ENCODE assay signal across 1 cellular context in the genomic region with DNA sequence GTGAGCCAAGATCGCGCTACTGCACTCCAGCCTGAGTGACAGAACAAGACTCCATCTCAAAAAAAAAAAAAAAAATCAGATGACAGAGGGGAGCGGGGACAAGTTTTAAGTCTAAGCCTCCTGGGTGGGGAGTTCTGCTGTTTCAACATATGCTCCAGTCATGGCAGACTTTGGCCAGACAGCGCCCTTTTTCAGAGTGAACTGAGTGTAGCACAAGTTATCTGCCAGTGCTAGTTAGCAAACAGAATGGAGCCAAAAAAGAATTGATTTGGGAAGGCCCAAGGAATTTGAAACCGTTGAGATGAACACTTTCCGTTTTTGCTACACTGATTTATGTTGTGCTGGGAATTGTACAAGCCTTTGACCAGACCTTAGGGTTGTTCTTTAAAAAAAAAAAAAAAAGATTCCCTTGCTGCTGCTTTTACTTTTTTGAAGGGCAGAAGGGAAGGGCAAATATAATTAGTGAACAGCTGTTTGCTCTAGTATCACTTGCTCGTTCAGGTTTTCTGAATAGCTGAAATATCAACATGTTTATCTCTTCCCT.
TF ChIP-seq lines count a peak whose summit lies in the region.

No MANE protein-coding gene starts in this region.

TF ChIP-seq in HepG2, 621 proteins besides CTCF, POLR2A, EP300 and RAD21 (continued from another document and continues in another):
- TF ChIP-seq, protein P1, sequence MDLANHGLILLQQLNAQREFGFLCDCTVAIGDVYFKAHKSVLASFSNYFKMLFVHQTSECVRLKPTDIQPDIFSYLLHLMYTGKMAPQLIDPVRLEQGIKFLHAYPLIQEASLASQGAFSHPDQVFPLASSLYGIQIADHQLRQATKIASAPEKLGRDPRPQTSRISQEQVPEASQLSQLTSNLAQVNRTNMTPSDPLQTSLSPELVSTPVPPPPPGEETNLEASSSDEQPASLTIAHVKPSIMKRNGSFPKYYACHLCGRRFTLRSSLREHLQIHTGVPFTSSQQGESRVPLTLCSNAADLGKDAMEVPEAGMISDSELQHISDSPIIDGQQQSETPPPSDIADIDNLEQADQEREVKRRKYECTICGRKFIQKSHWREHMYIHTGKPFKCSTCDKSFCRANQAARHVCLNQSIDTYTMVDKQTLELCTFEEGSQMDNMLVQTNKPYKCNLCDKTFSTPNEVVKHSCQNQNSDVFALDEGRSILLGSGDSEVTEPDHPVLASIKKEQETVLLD (CRISPR knock-in tag; IDR thresholded peaks at IDR 0.05; ENCODE audit: low read depth) = no peak
- TF ChIP-seq SALL1 (CRISPR knock-in tag; IDR thresholded peaks at IDR 0.05) = 0 out of 2 replicates have a peak, but pooled peaks have one; percentile 13
- no peak for TF ChIP-seq ZBTB8A (CRISPR knock-in tag; IDR thresholded peaks at IDR 0.05; ENCODE audit: borderline replicate concordance, low read depth)
- TF ChIP-seq RFX5 (IDR thresholded peaks at IDR 0.05; ENCODE audit: low read depth, low read length) = no peak
- TF ChIP-seq, protein P2, sequence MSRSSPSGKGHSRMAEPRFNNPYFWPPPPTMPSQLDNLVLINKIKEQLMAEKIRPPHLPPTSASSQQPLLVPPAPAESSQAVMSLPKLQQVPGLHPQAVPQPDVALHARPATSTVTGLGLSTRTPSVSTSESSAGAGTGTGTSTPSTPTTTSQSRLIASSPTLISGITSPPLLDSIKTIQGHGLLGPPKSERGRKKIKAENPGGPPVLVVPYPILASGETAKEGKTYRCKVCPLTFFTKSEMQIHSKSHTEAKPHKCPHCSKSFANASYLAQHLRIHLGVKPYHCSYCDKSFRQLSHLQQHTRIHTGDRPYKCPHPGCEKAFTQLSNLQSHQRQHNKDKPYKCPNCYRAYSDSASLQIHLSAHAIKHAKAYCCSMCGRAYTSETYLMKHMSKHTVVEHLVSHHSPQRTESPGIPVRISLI (CRISPR knock-in tag; IDR thresholded peaks at IDR 0.05; ENCODE audit: borderline replicate concordance) = peak; percentile 89
- no peak for TF ChIP-seq SOX6 (IDR thresholded peaks at IDR 0.05)
- peak; percentile 58 for TF ChIP-seq SOX6 (CRISPR knock-in tag; IDR thresholded peaks at IDR 0.05)
- TF ChIP-seq ZNF350 (CRISPR knock-in tag; IDR thresholded peaks at IDR 0.05; ENCODE audit: borderline replicate concordance, low read depth) = no peak
- TF ChIP-seq, protein P3, sequence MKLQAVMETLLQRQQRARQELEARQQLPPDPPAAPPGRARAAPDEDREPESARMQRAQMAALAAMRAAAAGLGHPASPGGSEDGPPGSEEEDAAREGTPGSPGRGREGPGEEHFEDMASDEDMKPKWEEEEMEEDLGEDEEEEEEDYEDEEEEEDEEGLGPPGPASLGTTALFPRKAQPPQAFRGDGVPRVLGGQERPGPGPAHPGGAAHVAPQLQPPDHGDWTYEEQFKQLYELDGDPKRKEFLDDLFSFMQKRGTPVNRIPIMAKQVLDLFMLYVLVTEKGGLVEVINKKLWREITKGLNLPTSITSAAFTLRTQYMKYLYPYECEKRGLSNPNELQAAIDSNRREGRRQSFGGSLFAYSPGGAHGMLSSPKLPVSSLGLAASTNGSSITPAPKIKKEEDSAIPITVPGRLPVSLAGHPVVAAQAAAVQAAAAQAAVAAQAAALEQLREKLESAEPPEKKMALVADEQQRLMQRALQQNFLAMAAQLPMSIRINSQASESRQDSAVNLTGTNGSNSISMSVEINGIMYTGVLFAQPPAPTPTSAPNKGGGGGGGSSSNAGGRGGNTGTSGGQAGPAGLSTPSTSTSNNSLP (IDR thresholded peaks at IDR 0.05; ENCODE audit: low read depth, low read length) = 0 out of 2 replicates have a peak, but pooled peaks have one; percentile 12
- TF ChIP-seq, protein P4, sequence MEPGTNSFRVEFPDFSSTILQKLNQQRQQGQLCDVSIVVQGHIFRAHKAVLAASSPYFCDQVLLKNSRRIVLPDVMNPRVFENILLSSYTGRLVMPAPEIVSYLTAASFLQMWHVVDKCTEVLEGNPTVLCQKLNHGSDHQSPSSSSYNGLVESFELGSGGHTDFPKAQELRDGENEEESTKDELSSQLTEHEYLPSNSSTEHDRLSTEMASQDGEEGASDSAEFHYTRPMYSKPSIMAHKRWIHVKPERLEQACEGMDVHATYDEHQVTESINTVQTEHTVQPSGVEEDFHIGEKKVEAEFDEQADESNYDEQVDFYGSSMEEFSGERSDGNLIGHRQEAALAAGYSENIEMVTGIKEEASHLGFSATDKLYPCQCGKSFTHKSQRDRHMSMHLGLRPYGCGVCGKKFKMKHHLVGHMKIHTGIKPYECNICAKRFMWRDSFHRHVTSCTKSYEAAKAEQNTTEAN (CRISPR knock-in tag; conservative IDR thresholded peaks at IDR 0.05) = 0 out of 2 replicates have a peak, but pooled peaks have one; percentile 20
- TF ChIP-seq FOXK1 (CRISPR knock-in tag; IDR thresholded peaks at IDR 0.05; ENCODE audit: borderline replicate concordance, low read depth) = no peak
- TF ChIP-seq, protein P5, sequence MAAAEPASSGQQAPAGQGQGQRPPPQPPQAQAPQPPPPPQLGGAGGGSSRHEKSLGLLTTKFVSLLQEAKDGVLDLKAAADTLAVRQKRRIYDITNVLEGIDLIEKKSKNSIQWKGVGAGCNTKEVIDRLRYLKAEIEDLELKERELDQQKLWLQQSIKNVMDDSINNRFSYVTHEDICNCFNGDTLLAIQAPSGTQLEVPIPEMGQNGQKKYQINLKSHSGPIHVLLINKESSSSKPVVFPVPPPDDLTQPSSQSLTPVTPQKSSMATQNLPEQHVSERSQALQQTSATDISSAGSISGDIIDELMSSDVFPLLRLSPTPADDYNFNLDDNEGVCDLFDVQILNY (CRISPR knock-in tag; conservative IDR thresholded peaks at IDR 0.05) = no peak
- no peak for TF ChIP-seq MEIS1 (CRISPR knock-in tag; IDR thresholded peaks at IDR 0.05; ENCODE audit: borderline replicate concordance)
- no peak for TF ChIP-seq SIN3A (IDR thresholded peaks at IDR 0.05; ENCODE audit: borderline replicate concordance, low read depth, low read length)
- TF ChIP-seq ZNF768 (CRISPR knock-in tag; IDR thresholded peaks at IDR 0.05) = no peak
- TF ChIP-seq FOXC1 (CRISPR knock-in tag; IDR thresholded peaks at IDR 0.05; ENCODE audit: borderline replicate concordance) = no peak
- TF ChIP-seq BCL6 (CRISPR knock-in tag; IDR thresholded peaks at IDR 0.05) = peak; percentile 69; the same call in 1 of the 2 replicates
- no peak for TF ChIP-seq ZNF530 (CRISPR knock-in tag; IDR thresholded peaks at IDR 0.05; ENCODE audit: low read depth)
- TF ChIP-seq ZFP1 (CRISPR knock-in tag; IDR thresholded peaks at IDR 0.05) = no peak
- no peak for TF ChIP-seq ZMYM2 (CRISPR knock-in tag; IDR thresholded peaks at IDR 0.05)
- TF ChIP-seq TMF1 (CRISPR knock-in tag; IDR thresholded peaks at IDR 0.05; ENCODE audit: low read depth) = no peak
- no peak for TF ChIP-seq ZNF782 (CRISPR knock-in tag; IDR thresholded peaks at IDR 0.05; ENCODE audit: borderline replicate concordance)
- no peak for TF ChIP-seq NFE2 (CRISPR knock-in tag; IDR thresholded peaks at IDR 0.05)
- no peak for TF ChIP-seq ZBTB21 (CRISPR knock-in tag; IDR thresholded peaks at IDR 0.05)
- no peak for TF ChIP-seq ZNF333 (CRISPR knock-in tag; IDR thresholded peaks at IDR 0.05; ENCODE audit: borderline replicate concordance)
- TF ChIP-seq ZNF383 (CRISPR knock-in tag; IDR thresholded peaks at IDR 0.05; ENCODE audit: borderline replicate concordance) = no peak
- no peak for TF ChIP-seq MED13 (CRISPR knock-in tag; IDR thresholded peaks at IDR 0.05)
- no peak for TF ChIP-seq ZNF550 (CRISPR knock-in tag; IDR thresholded peaks at IDR 0.05; ENCODE audit: borderline replicate concordance)
- no peak for TF ChIP-seq GATAD1 (CRISPR knock-in tag; IDR thresholded peaks at IDR 0.05)
- peak; percentile 57 for TF ChIP-seq FOSL2 (CRISPR knock-in tag; IDR thresholded peaks at IDR 0.05)
- TF ChIP-seq, protein P6, sequence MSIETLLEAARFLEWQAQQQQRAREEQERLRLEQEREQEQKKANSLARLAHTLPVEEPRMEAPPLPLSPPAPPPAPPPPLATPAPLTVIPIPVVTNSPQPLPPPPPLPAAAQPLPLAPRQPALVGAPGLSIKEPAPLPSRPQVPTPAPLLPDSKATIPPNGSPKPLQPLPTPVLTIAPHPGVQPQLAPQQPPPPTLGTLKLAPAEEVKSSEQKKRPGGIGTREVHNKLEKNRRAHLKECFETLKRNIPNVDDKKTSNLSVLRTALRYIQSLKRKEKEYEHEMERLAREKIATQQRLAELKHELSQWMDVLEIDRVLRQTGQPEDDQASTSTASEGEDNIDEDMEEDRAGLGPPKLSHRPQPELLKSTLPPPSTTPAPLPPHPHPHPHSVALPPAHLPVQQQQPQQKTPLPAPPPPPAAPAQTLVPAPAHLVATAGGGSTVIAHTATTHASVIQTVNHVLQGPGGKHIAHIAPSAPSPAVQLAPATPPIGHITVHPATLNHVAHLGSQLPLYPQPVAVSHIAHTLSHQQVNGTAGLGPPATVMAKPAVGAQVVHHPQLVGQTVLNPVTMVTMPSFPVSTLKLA (IDR thresholded peaks at IDR 0.05) = no peak
- TF ChIP-seq DR1 (CRISPR knock-in tag; IDR thresholded peaks at IDR 0.05) = no peak
- TF ChIP-seq, protein P7, sequence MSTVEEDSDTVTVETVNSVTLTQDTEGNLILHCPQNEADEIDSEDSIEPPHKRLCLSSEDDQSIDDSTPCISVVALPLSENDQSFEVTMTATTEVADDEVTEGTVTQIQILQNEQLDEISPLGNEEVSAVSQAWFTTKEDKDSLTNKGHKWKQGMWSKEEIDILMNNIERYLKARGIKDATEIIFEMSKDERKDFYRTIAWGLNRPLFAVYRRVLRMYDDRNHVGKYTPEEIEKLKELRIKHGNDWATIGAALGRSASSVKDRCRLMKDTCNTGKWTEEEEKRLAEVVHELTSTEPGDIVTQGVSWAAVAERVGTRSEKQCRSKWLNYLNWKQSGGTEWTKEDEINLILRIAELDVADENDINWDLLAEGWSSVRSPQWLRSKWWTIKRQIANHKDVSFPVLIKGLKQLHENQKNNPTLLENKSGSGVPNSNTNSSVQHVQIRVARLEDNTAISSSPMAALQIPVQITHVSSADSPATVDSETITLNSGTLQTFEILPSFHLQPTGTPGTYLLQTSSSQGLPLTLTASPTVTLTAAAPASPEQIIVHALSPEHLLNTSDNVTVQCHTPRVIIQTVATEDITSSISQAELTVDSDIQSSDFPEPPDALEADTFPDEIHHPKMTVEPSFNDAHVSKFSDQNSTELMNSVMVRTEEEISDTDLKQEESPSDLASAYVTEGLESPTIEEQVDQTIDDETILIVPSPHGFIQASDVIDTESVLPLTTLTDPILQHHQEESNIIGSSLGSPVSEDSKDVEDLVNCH (CRISPR knock-in tag; IDR thresholded peaks at IDR 0.05) = no peak
- no peak for TF ChIP-seq CENPT (CRISPR knock-in tag; IDR thresholded peaks at IDR 0.05; ENCODE audit: low read depth)
- TF ChIP-seq ZBTB7B (CRISPR knock-in tag; IDR thresholded peaks at IDR 0.05) = peak; percentile 51; the same call in 1 of the 2 replicates
- no peak for TF ChIP-seq ZBTB38 (CRISPR knock-in tag; IDR thresholded peaks at IDR 0.05)
- TF ChIP-seq, protein P8, sequence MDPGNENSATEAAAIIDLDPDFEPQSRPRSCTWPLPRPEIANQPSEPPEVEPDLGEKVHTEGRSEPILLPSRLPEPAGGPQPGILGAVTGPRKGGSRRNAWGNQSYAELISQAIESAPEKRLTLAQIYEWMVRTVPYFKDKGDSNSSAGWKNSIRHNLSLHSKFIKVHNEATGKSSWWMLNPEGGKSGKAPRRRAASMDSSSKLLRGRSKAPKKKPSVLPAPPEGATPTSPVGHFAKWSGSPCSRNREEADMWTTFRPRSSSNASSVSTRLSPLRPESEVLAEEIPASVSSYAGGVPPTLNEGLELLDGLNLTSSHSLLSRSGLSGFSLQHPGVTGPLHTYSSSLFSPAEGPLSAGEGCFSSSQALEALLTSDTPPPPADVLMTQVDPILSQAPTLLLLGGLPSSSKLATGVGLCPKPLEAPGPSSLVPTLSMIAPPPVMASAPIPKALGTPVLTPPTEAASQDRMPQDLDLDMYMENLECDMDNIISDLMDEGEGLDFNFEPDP (CRISPR knock-in tag; conservative IDR thresholded peaks at IDR 0.05) = no peak
- no peak for TF ChIP-seq ELF1 (CRISPR knock-in tag; IDR thresholded peaks at IDR 0.05)
- TF ChIP-seq, protein P9, sequence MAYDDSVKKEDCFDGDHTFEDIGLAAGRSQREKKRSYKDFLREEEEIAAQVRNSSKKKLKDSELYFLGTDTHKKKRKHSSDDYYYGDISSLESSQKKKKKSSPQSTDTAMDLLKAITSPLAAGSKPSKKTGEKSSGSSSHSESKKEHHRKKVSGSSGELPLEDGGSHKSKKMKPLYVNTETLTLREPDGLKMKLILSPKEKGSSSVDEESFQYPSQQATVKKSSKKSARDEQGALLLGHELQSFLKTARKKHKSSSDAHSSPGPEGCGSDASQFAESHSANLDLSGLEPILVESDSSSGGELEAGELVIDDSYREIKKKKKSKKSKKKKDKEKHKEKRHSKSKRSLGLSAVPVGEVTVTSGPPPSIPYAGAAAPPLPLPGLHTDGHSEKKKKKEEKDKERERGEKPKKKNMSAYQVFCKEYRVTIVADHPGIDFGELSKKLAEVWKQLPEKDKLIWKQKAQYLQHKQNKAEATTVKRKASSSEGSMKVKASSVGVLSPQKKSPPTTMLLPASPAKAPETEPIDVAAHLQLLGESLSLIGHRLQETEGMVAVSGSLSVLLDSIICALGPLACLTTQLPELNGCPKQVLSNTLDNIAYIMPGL (CRISPR knock-in tag; IDR thresholded peaks at IDR 0.05; ENCODE audit: borderline replicate concordance in 1 of 2, low read depth in 1 of 2) = no peak; a peak in 1 of 4 replicates
- TF ChIP-seq SALL2 (CRISPR knock-in tag; IDR thresholded peaks at IDR 0.05) = no peak
- TF ChIP-seq, protein P10, sequence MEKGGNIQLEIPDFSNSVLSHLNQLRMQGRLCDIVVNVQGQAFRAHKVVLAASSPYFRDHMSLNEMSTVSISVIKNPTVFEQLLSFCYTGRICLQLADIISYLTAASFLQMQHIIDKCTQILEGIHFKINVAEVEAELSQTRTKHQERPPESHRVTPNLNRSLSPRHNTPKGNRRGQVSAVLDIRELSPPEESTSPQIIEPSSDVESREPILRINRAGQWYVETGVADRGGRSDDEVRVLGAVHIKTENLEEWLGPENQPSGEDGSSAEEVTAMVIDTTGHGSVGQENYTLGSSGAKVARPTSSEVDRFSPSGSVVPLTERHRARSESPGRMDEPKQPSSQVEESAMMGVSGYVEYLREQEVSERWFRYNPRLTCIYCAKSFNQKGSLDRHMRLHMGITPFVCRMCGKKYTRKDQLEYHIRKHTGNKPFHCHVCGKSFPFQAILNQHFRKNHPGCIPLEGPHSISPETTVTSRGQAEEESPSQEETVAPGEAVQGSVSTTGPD (CRISPR knock-in tag; IDR thresholded peaks at IDR 0.05) = no peak
- TF ChIP-seq GZF1 (CRISPR knock-in tag; IDR thresholded peaks at IDR 0.05) = no peak
- no peak for TF ChIP-seq ZSCAN31 (CRISPR knock-in tag; IDR thresholded peaks at IDR 0.05; ENCODE audit: low read depth)
- no peak for TF ChIP-seq ZFP36L2 (CRISPR knock-in tag; IDR thresholded peaks at IDR 0.05)
- no peak for TF ChIP-seq SMAD1 (CRISPR knock-in tag; IDR thresholded peaks at IDR 0.05; ENCODE audit: borderline replicate concordance, low read depth)
- no peak for TF ChIP-seq DPF2 (CRISPR knock-in tag; IDR thresholded peaks at IDR 0.05; ENCODE audit: borderline replicate concordance, low read depth)
- no peak for TF ChIP-seq THYN1 (CRISPR knock-in tag; IDR thresholded peaks at IDR 0.05; ENCODE audit: borderline replicate concordance, low read depth)
- TF ChIP-seq ZNF143 (CRISPR knock-in tag; IDR thresholded peaks at IDR 0.05) = no peak
- TF ChIP-seq, protein P11, sequence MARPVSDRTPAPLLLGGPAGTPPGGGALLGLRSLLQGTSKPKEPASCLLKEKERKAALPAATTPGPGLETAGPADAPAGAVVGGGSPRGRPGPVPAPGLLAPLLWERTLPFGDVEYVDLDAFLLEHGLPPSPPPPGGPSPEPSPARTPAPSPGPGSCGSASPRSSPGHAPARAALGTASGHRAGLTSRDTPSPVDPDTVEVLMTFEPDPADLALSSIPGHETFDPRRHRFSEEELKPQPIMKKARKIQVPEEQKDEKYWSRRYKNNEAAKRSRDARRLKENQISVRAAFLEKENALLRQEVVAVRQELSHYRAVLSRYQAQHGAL (CRISPR knock-in tag; IDR thresholded peaks at IDR 0.05; ENCODE audit: not compliant biosample characterization) = no peak
